ENCODE assay signal across 8 cellular contexts in the genomic region with DNA sequence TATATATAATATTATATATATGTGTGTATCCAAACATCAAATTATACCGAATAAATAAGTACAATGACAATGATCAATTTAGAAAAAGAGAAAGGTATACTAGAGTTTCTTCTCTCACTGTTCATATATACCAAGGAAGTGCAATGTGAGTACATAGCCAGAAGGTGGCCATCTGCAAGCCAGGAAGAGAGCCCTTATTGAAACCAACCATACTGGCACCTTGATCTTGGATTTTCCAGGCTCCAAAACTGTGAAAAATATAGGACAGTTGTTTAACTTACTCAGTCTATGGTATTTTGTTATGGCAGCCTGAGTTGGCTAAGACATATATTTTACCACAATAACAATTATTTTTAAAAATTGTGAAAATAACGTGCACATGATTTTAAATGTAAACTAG.
A peak's percentile ranks its signal among the peaks of the same experiment; 100 is the strongest.
DNase-seq lines count a peak whose midpoint lies in the region; ATAC-seq and TF ChIP-seq lines count a peak whose summit lies in the region.

No MANE protein-coding gene starts in this region.

- TF ChIP-seq CTCF in choroid plexus epithelial cell (conservative IDR thresholded peaks at IDR 0.05; ENCODE audit: low read depth, low read length), result peak; percentile 80

- no peak overlapping the region for H3K27ac Mint-ChIP-seq in stimulated activated memory B cell treated with anti-CD40 and anti-IgM and Interleukin-4, amounts not matched to agents 10 μg/mL and 1 μg/mL and 100 μg/mL, for 72 hours

- no peaks in the 10 kb centered on the region for H3K9me3 Mint-ChIP-seq in stimulated activated memory B cell treated with anti-CD40 and anti-IgM and Interleukin-4, amounts not matched to agents 10 μg/mL and 1 μg/mL and 100 μg/mL, for 72 hours

- H3K9me3 ChIP-seq in trophoblast cell (ENCODE audit: insufficient read depth, low read depth, low read length), result no peaks in the 10 kb centered on the region

- H3K9ac ChIP-seq in trophoblast cell (ENCODE audit: low read length), result no peak overlapping the region

- H3K18ac ChIP-seq in trophoblast cell (ENCODE audit: low read length), result no peak overlapping the region

- no peak overlapping the region for H4K8ac ChIP-seq in trophoblast cell (ENCODE audit: low read depth, low read length)

- H3K4me1 Mint-ChIP-seq in stimulated activated memory B cell treated with anti-CD40 and anti-IgM and Interleukin-4, amounts not matched to agents 10 μg/mL and 1 μg/mL and 100 μg/mL, for 72 hours, result no peaks in the 10 kb centered on the region

- no peak overlapping the region for H3K4me2 ChIP-seq in trophoblast cell (ENCODE audit: low read length)

- no peak overlapping the region for H4K91ac ChIP-seq in trophoblast cell (ENCODE audit: low read depth, low read length)

- no peak overlapping the region for H2AFZ ChIP-seq in trophoblast cell (ENCODE audit: insufficient read depth, low read length, poor library complexity)

- H2AK5ac ChIP-seq in trophoblast cell (ENCODE audit: low read length), result no peak overlapping the region

- ATAC-seq in GM18858 (IDR thresholded peaks at IDR 0.05; ENCODE audit: unreplicated experiment), result peak; percentile 79
- ATAC-seq in HG03060 (IDR thresholded peaks at IDR 0.05; ENCODE audit: low read depth, unreplicated experiment), result peak; percentile 85
- ATAC-seq in stimulated activated memory B cell treated with anti-CD40 and anti-IgM and Interleukin-4, amounts not matched to agents 10 μg/mL and 1 μg/mL and 100 μg/mL, for 72 hours, result no peak

- no peak overlapping the region for H3K27ac ChIP-seq in trophoblast cell (ENCODE audit: low read depth, low read length)

- no peak overlapping the region for H4K12ac ChIP-seq in trophoblast cell (ENCODE audit: low read depth, low read length)

- no peak overlapping the region for H3K4me3 Mint-ChIP-seq in stimulated activated memory B cell treated with anti-CD40 and anti-IgM and Interleukin-4, amounts not matched to agents 10 μg/mL and 1 μg/mL and 100 μg/mL, for 72 hours

- DNase-seq in AML-193 (lab: John Stamatoyannopoulos, UW) (peak; percentile 18 to 25), NCI-H446 treated with DMSO at 0.1 percent for 48 hours (lab: John Stamatoyannopoulos, UW) (peak; percentile 6), choroid plexus epithelial cell (ENCODE audit: low read depth) (peak; percentile 56), trophoblast cell (peak; percentile 10 to 57)
- DNase-seq in activated naive CD4-positive, alpha-beta T cell (lab: John Stamatoyannopoulos, UW), result no peak

- no peaks in the 10 kb centered on the region for H3K79me1 ChIP-seq in trophoblast cell (ENCODE audit: low read length)

- no CpG with 5 or more reads among the region's 2 CpGs for WGBS in trophoblast cell (ENCODE audit: extremely low coverage, insufficient coverage, insufficient read length)

- H3K36me3 Mint-ChIP-seq in stimulated activated memory B cell treated with anti-CD40 and anti-IgM and Interleukin-4, amounts not matched to agents 10 μg/mL and 1 μg/mL and 100 μg/mL, for 72 hours, result no peaks in the 10 kb centered on the region

- H2BK5ac ChIP-seq in trophoblast cell (ENCODE audit: low read depth, low read length, poor library complexity), result no peak overlapping the region

- H3K4me3 ChIP-seq in choroid plexus epithelial cell (ENCODE audit: low read depth, low read length) (no peak overlapping the region), trophoblast cell (ENCODE audit: low read depth, low read length) (no peak overlapping the region)

- peaks cover 9% of the 10 kb centered on the region for H3K27me3 Mint-ChIP-seq in stimulated activated memory B cell treated with anti-CD40 and anti-IgM and Interleukin-4, amounts not matched to agents 10 μg/mL and 1 μg/mL and 100 μg/mL, for 72 hours

- H2BK120ac ChIP-seq in trophoblast cell (ENCODE audit: insufficient read depth, low read length, poor library complexity), result no peak overlapping the region

- no peak overlapping the region for H3K4ac ChIP-seq in trophoblast cell (ENCODE audit: low read depth, low read length)

- H3K79me2 ChIP-seq in trophoblast cell (ENCODE audit: control insufficient read depth, insufficient read depth, low read length, poor library complexity), result no peaks in the 10 kb centered on the region

- H3K14ac ChIP-seq in trophoblast cell (ENCODE audit: low read length), result no peak overlapping the region

- no peak overlapping the region for H3K23ac ChIP-seq in trophoblast cell (ENCODE audit: low read length)

- no peaks in the 10 kb centered on the region for H3K4me1 ChIP-seq in trophoblast cell (ENCODE audit: control insufficient read depth in 1 of 2, insufficient read depth in 2 of 2, low read length in 2 of 2)

- no peaks in the 10 kb centered on the region for H3K27me3 ChIP-seq in trophoblast cell (ENCODE audit: insufficient read depth, low read length)

- no peak overlapping the region for H2BK12ac ChIP-seq in trophoblast cell (ENCODE audit: low read length)

- no peaks in the 10 kb centered on the region for H3K36me3 ChIP-seq in trophoblast cell (ENCODE audit: control insufficient read depth in 1 of 2, insufficient read depth in 2 of 2, low read length in 2 of 2)

Comparison
In these comparisons a context has a peak if more than half of its experiments do, and no peak if none do; other contexts are left out.
1. DNase-seq: peak in AML-193 (2 of 2), NCI-H446 treated with DMSO at 0.1 percent for 48 hours (single experiment), choroid plexus epithelial cell (single experiment) and trophoblast cell (2 of 2); none in activated naive CD4-positive, alpha-beta T cell (0 of 4).